ENCODE assay signal across 8 cellular contexts in genomic region chr18:48538531-48539405, GRCh38. TPM values are rescaled to one million over a fixed set of nuclear protein-coding genes. Genes with fewer than 3 reads are reported as not detected.
DNase-seq lines count a peak whose midpoint lies in the region; ATAC-seq and TF ChIP-seq lines count a peak whose summit lies in the region.

TSS of gene CTIF (plus strand) at chr18:48539031. CDS start at chr18:48619566, 80,535 bp downstream.

- peak within 1 kb of the TSS; percentile 85 for H3K4me3 ChIP-seq in kidney epithelial cell (ENCODE audit: low read depth, low read length)

- no peak for TF ChIP-seq CTCF in kidney epithelial cell (IDR thresholded peaks at IDR 0.05; ENCODE audit: insufficient read depth, low read length, poor library complexity, severe bottlenecking)

- peak; percentile 94 for DNase-seq in AG20443 (ENCODE audit: low spot score)
- peak; percentile 95 for DNase-seq in NCI-H345 (lab: John Stamatoyannopoulos, UW)
- DNase-seq in activated CD4-positive, CD25-positive, alpha-beta regulatory T cell treated with anti-CD3 and anti-CD28 coated beads, Interleukin-2, amount 50 U/mL, for 72 hours, result peak; percentile 57
- DNase-seq in kidney epithelial cell (ENCODE audit: low read depth), result peak; percentile 95
- DNase-seq in stimulated activated CD4-positive, alpha-beta T cell treated with anti-CD3 and anti-CD28 coated beads, Interleukin-12 subunit alpha, Interleukin-12 subunit beta, amount 100 ng/mL, for 48 hours (ENCODE audit: low read depth in 2 of 3, low spot score in 1 of 3), result peak; percentile 52 to 72 (median 61)

- no peaks in the 10 kb centered on the region for H3K36me3 ChIP-seq in kidney epithelial cell (ENCODE audit: control insufficient read depth, insufficient read depth, low read length)

- no peaks in the 10 kb centered on the region for H3K27me3 ChIP-seq in kidney epithelial cell (ENCODE audit: control insufficient read depth, insufficient read depth, low read length)

- peak; percentile 56 for ATAC-seq in GM19025 (IDR thresholded peaks at IDR 0.05; ENCODE audit: low read depth, unreplicated experiment)
- peak; percentile 81 for ATAC-seq in HG03196 (IDR thresholded peaks at IDR 0.05; ENCODE audit: unreplicated experiment)

- peak within 1 kb of the TSS; percentile 90 for H3K27ac ChIP-seq in cingulate gyrus (ENCODE audit: low read depth, low read length)

RNA-seq across cellular contexts. Expression of gene CTIF, which starts in this region (rescaled TPM):
- 24.3 and 29.4 TPM in 2 replicates for total RNA-seq in kidney epithelial cell

Comparison
In these comparisons a context has a peak if more than half of its experiments do, and no peak if none do; other contexts are left out.
1. Peak in every context shown above with its lines: DNase-seq, ATAC-seq, H3K4me3 ChIP-seq and H3K27ac ChIP-seq.